Comparison of ENCODE assay signal across 8 cellular contexts in genomic region chrX:152632445-152633097, GRCh38. TPM values are rescaled to one million over a fixed set of nuclear protein-coding genes. Genes with fewer than 3 reads are reported as not detected.
DNase-seq lines count a peak whose midpoint lies in the region; ATAC-seq and TF ChIP-seq lines count a peak whose summit lies in the region.

No MANE protein-coding gene starts in this region.

- peaks cover 0 to 3% of the 10 kb centered on the region in 2 donors for H3K27me3 ChIP-seq in uterus

- H3K27ac ChIP-seq in uterus: no peak overlapping the region

- intact Hi-C loops in mucosa of descending colon (cut with DNase I, micrococcal nuclease): loop anchor here (5.0 to 10.0 kb wide), 2 partner anchors 878 to 880 kb away; no protein-coding TSS in a partner anchor
- intact Hi-C loops in uterus (cut with DNase I; ENCODE audit: low total_unique reads): no loop called here

- H3K36me3 ChIP-seq in mucosa of descending colon (ENCODE audit: low read depth): no peaks in the 10 kb centered on the region
- H3K36me3 ChIP-seq in uterus: no peaks in the 10 kb centered on the region

- DNase-seq in activated effector memory CD4-positive, alpha-beta T cell treated with anti-CD3 and anti-CD28 coated beads, Interleukin-2, amount 50 U/mL, for 16 hours: peak; percentile 65
- no peak for DNase-seq in activated effector memory CD4-positive, alpha-beta T cell treated with Interleukin-2 at 50 U/mL for 16 hours
- DNase-seq in HuH-7 (ENCODE audit: low spot score): peak; percentile 9
- DNase-seq in T-helper 9 cell: peak; percentile 10
- DNase-seq in dedifferentiated amniotic fluid mesenchymal stem cell (ENCODE audit: extremely low spot score): peak; percentile 39
- DNase-seq in mucosa of descending colon: peak in 2 of 3 donors; percentile 28 to 70
- DNase-seq in uterus: peak in 1 of 2 donors; percentile 24
- no peak for DNase-seq in effector CD4-positive, alpha-beta T cell

- H3K4me3 ChIP-seq in mucosa of descending colon (no peak overlapping the region), uterus (no peak overlapping the region)

- H3K9me3 ChIP-seq in mucosa of descending colon (no peaks in the 10 kb centered on the region), uterus (no peaks in the 10 kb centered on the region)

- no peak for TF ChIP-seq POLR2A in uterus (IDR thresholded peaks at IDR 0.05)

- TF ChIP-seq CTCF in mucosa of descending colon (IDR thresholded peaks at IDR 0.05) (no peak), uterus (IDR thresholded peaks at IDR 0.05) (peak; percentile 38 to 61 (median 50))

- H3K4me1 ChIP-seq in mucosa of descending colon (ENCODE audit: low read depth): no peaks in the 10 kb centered on the region
- H3K4me1 ChIP-seq in uterus: no peaks in the 10 kb centered on the region

- peak; percentile 64 for ATAC-seq in mucosa of descending colon

RNA-seq across cellular contexts. Expression of gene GABRQ, which starts 5.1 kb away (rescaled TPM):
- total RNA-seq in mucosa of descending colon: under 1 TPM in 1 of 3 donors, not detected in 2; 0.32 TPM
- total RNA-seq in uterus: 1 to 10 TPM in 1 of 4 donors, under 1 TPM in 1, not detected in 2; 0.55 to 3.4 TPM

Comparison
In these comparisons a context has a peak if more than half of its experiments do, and no peak if none do; other contexts are left out.
1. DNase-seq: peak in activated effector memory CD4-positive, alpha-beta T cell treated with anti-CD3 and anti-CD28 coated beads, Interleukin-2, amount 50 U/mL, for 16 hours (single experiment), HuH-7 (single experiment), T-helper 9 cell (single experiment), dedifferentiated amniotic fluid mesenchymal stem cell (single experiment) and mucosa of descending colon (2 of 3); none in activated effector memory CD4-positive, alpha-beta T cell treated with Interleukin-2 at 50 U/mL for 16 hours (single experiment) and effector CD4-positive, alpha-beta T cell (single experiment).